Comparison of ENCODE assay signal across 10 cellular contexts in genomic region chr12:75908961-75909699, GRCh38.
DNase-seq lines count a peak whose midpoint lies in the region; ATAC-seq and TF ChIP-seq lines count a peak whose summit lies in the region.
"Had no signal": no experiment of that assay in that cellular context is flagged by ENCODE, and none has a peak within 500 bp of the region (broad histone marks: within the 10 kb centered on the region; RNA-seq: fewer than 3 reads in every experiment).

No MANE protein-coding gene starts in this region.

- no peaks in the 10 kb centered on the region for H3K27me3 ChIP-seq in A673 (replicated peaks; ENCODE audit: insufficient read depth, low read depth, low read length, poor library complexity)

- H3K36me3 ChIP-seq in A673 (ENCODE audit: insufficient read depth, low read length, poor library complexity, severe bottlenecking) (no peaks in the 10 kb centered on the region), mucosa of descending colon (ENCODE audit: low read depth) (no peaks in the 10 kb centered on the region)

- no TSS peak for BruUV-seq in A673 (replicated peaks; lab: Mats Ljungman, UMichigan)

- H3K4me3 ChIP-seq in A673 (ENCODE audit: low read depth, low read length, poor library complexity, severe bottlenecking) (no peak overlapping the region), mucosa of descending colon (no peak overlapping the region)

- H3K9me3 ChIP-seq in A673 (ENCODE audit: low read depth, low read length, poor library complexity, severe bottlenecking): no peaks in the 10 kb centered on the region
- no peaks in the 10 kb centered on the region for H3K9me3 ChIP-seq in mucosa of descending colon

- peak; percentile 50 for DNase-seq in A673 (ENCODE audit: low spot score)
- peak; percentile 63 for DNase-seq in NCI-H2171 (lab: John Stamatoyannopoulos, UW)
- peak; percentile 92 to 94 for DNase-seq in dermis microvascular lymphatic vessel endothelial cell (ENCODE audit: low read depth in 2 of 2)
- DNase-seq in mucosa of descending colon: peak in 1 of 3 donors; percentile 53
- DNase-seq: activated T-cell treated with anti-CD3 and anti-CD28 coated beads, Interleukin-2, amount 50 U/mL, for 72 hours had no signal

- peak; percentile 63 for ATAC-seq in mucosa of descending colon
- ATAC-seq in HG02759 (IDR thresholded peaks at IDR 0.05; ENCODE audit: unreplicated experiment): no peak
- ATAC-seq in HG03108 (IDR thresholded peaks at IDR 0.05; ENCODE audit: unreplicated experiment): no peak
- no peak for ATAC-seq in GM21786 (IDR thresholded peaks at IDR 0.05; ENCODE audit: unreplicated experiment)
- no peak for ATAC-seq in HG03039 (IDR thresholded peaks at IDR 0.05; ENCODE audit: unreplicated experiment)
- ATAC-seq: activated T-cell treated with anti-CD3 and anti-CD28 coated beads, Interleukin-2, amount 50 U/mL, for 72 hours had no signal

- H3K4me1 ChIP-seq in A673 (ENCODE audit: insufficient read depth, low read length, poor library complexity, severe bottlenecking): peaks cover 7% of the 10 kb centered on the region
- H3K4me1 ChIP-seq in mucosa of descending colon (ENCODE audit: low read depth): no peaks in the 10 kb centered on the region

- no peak for TF ChIP-seq CTCF in A673 (conservative IDR thresholded peaks at IDR 0.05; ENCODE audit: low read depth, low read length)
- no peak for TF ChIP-seq CTCF in mucosa of descending colon (IDR thresholded peaks at IDR 0.05)

- CTCF ChIA-PET in A673 (lab: Charles Lee): no interaction called here

- H3K27ac ChIP-seq in A673 (ENCODE audit: low read depth, low read length, poor library complexity, severe bottlenecking): no peak overlapping the region
- H3K27ac ChIP-seq: HL-60 had no signal

- POLR2A ChIA-PET in A673 (lab: Charles Lee; ENCODE audit: low non-redundant PET): interaction anchor here (0.6 kb wide), 1 partner anchor 919 kb away, joined by 3 read pairs; no protein-coding TSS in a partner anchor

- intact Hi-C loops in A673 (cut with micrococcal nuclease; ENCODE audit: unreplicated experiment) (no loop called here), mucosa of descending colon (cut with DNase I, micrococcal nuclease) (no loop called here)
